ENCODE assay signal across 15 cellular contexts in the genomic region with DNA sequence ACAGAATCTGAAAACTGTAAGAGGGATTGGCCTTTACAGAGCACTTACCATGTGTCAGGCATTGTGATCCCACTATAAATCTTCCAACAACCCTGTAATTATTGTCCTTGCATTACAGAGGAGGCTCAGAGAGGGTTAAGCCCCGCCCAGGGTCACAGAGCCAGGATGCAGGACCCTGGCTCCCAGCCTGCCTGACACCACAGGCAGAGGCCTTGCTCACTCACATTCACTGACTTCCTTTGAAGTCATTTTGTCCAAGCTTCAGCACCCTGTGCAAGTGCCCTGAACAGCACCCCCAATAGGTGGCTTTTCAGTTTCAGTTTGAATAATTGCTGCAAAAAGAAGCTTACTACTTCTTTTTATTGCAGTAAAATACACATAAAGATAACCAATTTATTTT.
A peak's percentile ranks its signal among the peaks of the same experiment; 100 is the strongest.
DNase-seq lines count a peak whose midpoint lies in the region; ATAC-seq, FAIRE-seq and TF ChIP-seq lines count a peak whose summit lies in the region.
"Had no signal": no experiment of that assay in that cellular context is flagged by ENCODE, and none has a peak within 500 bp of the region (broad histone marks: within the 10 kb centered on the region; RNA-seq: fewer than 3 reads in every experiment).

No MANE protein-coding gene starts in this region.

- peak; percentile 27 for TF ChIP-seq CTCF in GM12873 (IDR thresholded peaks at IDR 0.05; ENCODE audit: insufficient read depth, low read depth, low read length, missing control alignments)
- TF ChIP-seq CTCF in Loucy (conservative IDR thresholded peaks at IDR 0.05; ENCODE audit: low read length): peak; percentile 78
- peak in 2 of 3 experiments; percentile 17 to 24; a peak in 1 of 6 replicates for TF ChIP-seq CTCF in K562 (IDR thresholded peaks at IDR 0.05 in 2 of 3, conservative IDR thresholded peaks at IDR 0.05 in 1 of 3; ENCODE audit: insufficient read depth in 2 of 3, low read depth in 1 of 3, low read length in 3 of 3)
- TF ChIP-seq CTCF in nephron progenitor cell (IDR thresholded peaks at IDR 0.05): no peak

- H3K4me3 ChIP-seq in Loucy (ENCODE audit: low read length, poor library complexity, severe bottlenecking): peak overlapping the region; percentile 42
- H3K4me3 ChIP-seq in K562: no peak overlapping the region

- H3K79me2 ChIP-seq in Loucy (ENCODE audit: insufficient read depth, low read length): no peaks in the 10 kb centered on the region
- H3K79me2 ChIP-seq in K562 (ENCODE audit: control insufficient read depth, insufficient read depth, low read length): no peaks in the 10 kb centered on the region

- H3K9me2 ChIP-seq in Loucy (replicated peaks; ENCODE audit: low read depth, low read length): no peaks in the 10 kb centered on the region

- intact Hi-C loops in K562 (cut with micrococcal nuclease): no loop called here

- CTCF ChIA-PET in K562 (lab: Yijun Ruan, JAX; ENCODE audit: low intra/inter-chr PET ratio) (no interaction called here), T-cell (lab: Charles Lee) (interaction anchor here in 1 of 2 donors (0.6 kb wide), 1 partner anchor 355 kb away, joined by 3 read pairs; no protein-coding TSS in a partner anchor)

- TF ChIP-seq POLR2A in K562 (conservative IDR thresholded peaks at IDR 0.05): no peak

- ATAC-seq in K562: peak; percentile 67
- no peak for ATAC-seq in activated naive CD8-positive, alpha-beta T cell treated with anti-CD3 and anti-CD28 coated beads, Interleukin-2, amount 50 U/mL, for 24 hours
- ATAC-seq in T-cell (replicated peaks in 1 of 4): no peak
- ATAC-seq: activated CD8-positive, alpha-beta memory T cell treated with anti-CD3 and anti-CD28 coated beads, Interleukin-2, amount 10 ng/mL, durations not matched to agents 7 days and 5 days; left ventricle myocardium superior had no signal

- no peak for FAIRE-seq in K562 (lab: Jason Lieb, UNC)
- FAIRE-seq: HTR-8/SVneo had no signal

- no peaks in the 10 kb centered on the region for H4K20me1 ChIP-seq in Loucy (ENCODE audit: insufficient read depth, low read length, poor library complexity, severe bottlenecking)
- no peaks in the 10 kb centered on the region for H4K20me1 ChIP-seq in K562 (replicated peaks; ENCODE audit: control insufficient read depth, insufficient read depth, low read length)

- H3K4me3 Mint-ChIP-seq in nephron progenitor cell: no peak overlapping the region
- H3K4me3 Mint-ChIP-seq in activated naive CD8-positive, alpha-beta T cell treated with anti-CD3 and anti-CD28 coated beads, Interleukin-2, amount 50 U/mL, for 24 hours: no peak overlapping the region
- no peak overlapping the region for H3K4me3 Mint-ChIP-seq in T-cell
- H3K4me3 Mint-ChIP-seq: activated CD8-positive, alpha-beta memory T cell treated with anti-CD3 and anti-CD28 coated beads, Interleukin-2, amount 10 ng/mL, durations not matched to agents 7 days and 5 days; activated naive CD8-positive, alpha-beta T cell; dendritic cell treated with granulocyte-macrophage colony-stimulating factor and Interleukin-4, amounts not matched to agents 40 ng/mL and 50 ng/mL, for 4 days had no signal

- H3K36me3 ChIP-seq in Loucy (ENCODE audit: insufficient read depth, low read length) (no peaks in the 10 kb centered on the region), K562 (ENCODE audit: control insufficient read depth, insufficient read depth, low read length) (no peaks in the 10 kb centered on the region)

- POLR2A ChIA-PET in K562 (lab: Yijun Ruan, JAX) (no interaction called here), T-cell (lab: Charles Lee) (no interaction called here)

- no peaks in the 10 kb centered on the region; the same call in 1 of the 2 replicates for H3K9me3 ChIP-seq in Loucy (ENCODE audit: insufficient read depth, low read depth, low read length)
- no peaks in the 10 kb centered on the region for H3K9me3 ChIP-seq in K562 (replicated peaks; ENCODE audit: control insufficient read depth, insufficient read depth, low read depth, low read length)

- in situ Hi-C loops in K562 (cut with MboI): no loop called here

- peaks cover 7% of the 10 kb centered on the region for H3K9me3 Mint-ChIP-seq in nephron progenitor cell
- peaks cover 12% of the 10 kb centered on the region for H3K9me3 Mint-ChIP-seq in activated naive CD8-positive, alpha-beta T cell treated with anti-CD3 and anti-CD28 coated beads, Interleukin-2, amount 50 U/mL, for 24 hours
- peaks cover 8 to 13% (median 8%) of the 10 kb centered on the region in 3 donors for H3K9me3 Mint-ChIP-seq in T-cell
- H3K9me3 Mint-ChIP-seq: dendritic cell treated with granulocyte-macrophage colony-stimulating factor and Interleukin-4, amounts not matched to agents 40 ng/mL and 50 ng/mL, for 4 days had no signal

- H3K4me1 Mint-ChIP-seq in nephron progenitor cell (no peaks in the 10 kb centered on the region), T-cell (no peaks in the 10 kb centered on the region)
- no peaks in the 10 kb centered on the region for H3K4me1 Mint-ChIP-seq in activated naive CD8-positive, alpha-beta T cell treated with anti-CD3 and anti-CD28 coated beads, Interleukin-2, amount 50 U/mL, for 24 hours

- peak overlapping the region; percentile 84 for H2AFZ ChIP-seq in Loucy (ENCODE audit: low read length)
- no peak overlapping the region for H2AFZ ChIP-seq in K562 (ENCODE audit: low read depth, low read length)

- peaks cover 28% of the 10 kb centered on the region for H3K4me1 ChIP-seq in Loucy (ENCODE audit: insufficient read depth, low read length, poor library complexity, severe bottlenecking)
- H3K4me1 ChIP-seq in K562 (replicated peaks in 1 of 2; ENCODE audit: control insufficient read depth in 2 of 2, insufficient read depth in 2 of 2, low read length in 2 of 2): no peaks in the 10 kb centered on the region

- no TSS peak for BruUV-seq in K562 (replicated peaks; lab: Mats Ljungman, UMichigan)

- H3K27ac Mint-ChIP-seq in nephron progenitor cell (no peak overlapping the region), T-cell (no peak overlapping the region)
- no peak overlapping the region for H3K27ac Mint-ChIP-seq in activated naive CD8-positive, alpha-beta T cell treated with anti-CD3 and anti-CD28 coated beads, Interleukin-2, amount 50 U/mL, for 24 hours
- H3K27ac Mint-ChIP-seq: activated CD8-positive, alpha-beta memory T cell treated with anti-CD3 and anti-CD28 coated beads, Interleukin-2, amount 10 ng/mL, durations not matched to agents 7 days and 5 days; activated naive CD8-positive, alpha-beta T cell; dendritic cell treated with granulocyte-macrophage colony-stimulating factor and Interleukin-4, amounts not matched to agents 40 ng/mL and 50 ng/mL, for 4 days had no signal

- TF ChIP-seq RAD21 in K562 (CRISPR knock-in tag; conservative IDR thresholded peaks at IDR 0.05 in 1 of 2, IDR thresholded peaks at IDR 0.05 in 1 of 2): no peak

- H3K27me3 ChIP-seq in Loucy (ENCODE audit: insufficient read depth, low read length, poor library complexity, severe bottlenecking) (no peaks in the 10 kb centered on the region), K562 (ENCODE audit: control insufficient read depth in 2 of 2, insufficient read depth in 2 of 2, low read length in 2 of 2) (no peaks in the 10 kb centered on the region)

- H3K27ac ChIP-seq in K562 (ENCODE audit: extremely low read depth, low read depth, low read length): no peak overlapping the region

- DNase-seq in K562 (ENCODE audit: extremely low read depth in 1 of 4, low spot score in 3 of 4) (no peak), nephron progenitor cell (peak; percentile 35), SIG-M5 treated with dmso at 0.1 percent for 504 hours (lab: John Stamatoyannopoulos, UW; ENCODE audit: unreplicated experiment) (no peak), T-cell (no peak), epidermal melanocyte (ENCODE audit: insufficient read length, low spot score) (no peak)
- no peak for DNase-seq in activated naive CD8-positive, alpha-beta T cell treated with anti-CD3 and anti-CD28 coated beads, Interleukin-2, amount 50 U/mL, for 24 hours
- DNase-seq: activated CD8-positive, alpha-beta memory T cell treated with anti-CD3 and anti-CD28 coated beads, Interleukin-2, amount 10 ng/mL, durations not matched to agents 7 days and 5 days; C1 segment of cervical spinal cord; left ventricle myocardium superior; NCI-H2029 treated with DMSO at 0.1 percent for 48 hours had no signal

- WGBS in K562 (ENCODE audit: insufficient coverage, low coverage, missing lambda C conversion rate): 0% methylated on average over 1 of the region's 1 CpG

- H3K27me3 Mint-ChIP-seq in nephron progenitor cell (ENCODE audit: low read depth, poor library complexity) (peaks cover 3% of the 10 kb centered on the region), T-cell (peaks cover 3 to 6% of the 10 kb centered on the region in 2 donors)
- H3K27me3 Mint-ChIP-seq in activated naive CD8-positive, alpha-beta T cell treated with anti-CD3 and anti-CD28 coated beads, Interleukin-2, amount 50 U/mL, for 24 hours: peaks cover 3% of the 10 kb centered on the region
- H3K27me3 Mint-ChIP-seq: activated CD8-positive, alpha-beta memory T cell treated with anti-CD3 and anti-CD28 coated beads, Interleukin-2, amount 10 ng/mL, durations not matched to agents 7 days and 5 days; dendritic cell treated with granulocyte-macrophage colony-stimulating factor and Interleukin-4, amounts not matched to agents 40 ng/mL and 50 ng/mL, for 4 days had no signal

- H3K36me3 Mint-ChIP-seq in nephron progenitor cell (ENCODE audit: low read depth) (no peaks in the 10 kb centered on the region), T-cell (no peaks in the 10 kb centered on the region)
- H3K36me3 Mint-ChIP-seq in activated naive CD8-positive, alpha-beta T cell treated with anti-CD3 and anti-CD28 coated beads, Interleukin-2, amount 50 U/mL, for 24 hours (ENCODE audit: low read depth): no peaks in the 10 kb centered on the region
- H3K36me3 Mint-ChIP-seq: activated CD8-positive, alpha-beta memory T cell treated with anti-CD3 and anti-CD28 coated beads, Interleukin-2, amount 10 ng/mL, durations not matched to agents 7 days and 5 days; activated naive CD8-positive, alpha-beta T cell had no signal

- TF ChIP-seq EP300 in K562 (IDR thresholded peaks at IDR 0.05; ENCODE audit: low read length): no peak

- no peaks in the 10 kb centered on the region for H3F3A ChIP-seq in Loucy (ENCODE audit: low read depth)

- H3K9me1 ChIP-seq in K562 (ENCODE audit: control insufficient read depth, insufficient read depth, low read length): no peaks in the 10 kb centered on the region

- H3K4me2 ChIP-seq in Loucy (ENCODE audit: low read depth, low read length, poor library complexity, severe bottlenecking): peak overlapping the region; percentile 59
- no peak overlapping the region for H3K4me2 ChIP-seq in K562 (ENCODE audit: insufficient read depth, low read length)

- peak overlapping the region; percentile 54 for H3K9ac ChIP-seq in Loucy (ENCODE audit: low read depth, low read length, poor library complexity, severe bottlenecking)
- H3K9ac ChIP-seq in K562 (ENCODE audit: insufficient read depth in 1 of 2, low read depth in 2 of 2, low read length in 2 of 2): no peak overlapping the region

TF ChIP-seq in K562, 482 proteins besides CTCF, POLR2A, EP300 and RAD21 (continues in another document):
- TF ChIP-seq DNMT1 (IDR thresholded peaks at IDR 0.05) (no peak), MIER1 (IDR thresholded peaks at IDR 0.05; ENCODE audit: low read depth) (no peak)
